In genomic region chr5:135850671-135851070, GRCh38 we compare ENCODE assay signal across 33 cellular contexts. TPM values are rescaled to one million over a fixed set of nuclear protein-coding genes. Genes with fewer than 3 reads are reported as not detected.
"Had no signal": no experiment of that assay in that cellular context is flagged by ENCODE, and none has a peak within 500 bp of the region (broad histone marks: within the 10 kb centered on the region; RNA-seq: fewer than 3 reads in every experiment).

No MANE protein-coding gene starts in this region.

- H3K4me1 ChIP-seq: adrenal gland, ascending aorta, breast epithelium, colonic mucosa, esophagus squamous epithelium had no signal

- H3K4me3 Mint-ChIP-seq: activated B cell treated with CpG ODN at 0.5 μM for 24 hours; activated CD8-positive, alpha-beta T cell treated with anti-CD3 and anti-CD28 coated beads for 36 hours; activated naive CD4-positive, alpha-beta T cell treated with anti-CD3 and anti-CD28 coated beads for 36 hours; activated naive CD4-positive, alpha-beta T cell treated with anti-CD3 and anti-CD28 coated beads, Interleukin-2, amount 50 U/mL, for 24 hours; activated naive CD8-positive, alpha-beta T cell treated with anti-CD3 and anti-CD28 coated beads for 36 hours; activated naive CD8-positive, alpha-beta T cell treated with anti-CD3 and anti-CD28 coated beads, Interleukin-2, amount 50 U/mL, for 24 hours; activated T-cell treated with anti-CD3 and anti-CD28 coated beads, Interleukin-2, amount 50 U/mL, for 4 hours; brain; T-helper 17 cell; T-helper 2 cell treated with Interferon-gamma antibody and Interleukin-4, amounts not matched to agents 5 μg/mL and 100 μg/mL, for 36 hours had no signal

- H3K4me3 ChIP-seq: adrenal gland, ascending aorta, breast epithelium, cardiac muscle cell, colonic mucosa, esophagus squamous epithelium had no signal

- ATAC-seq: activated CD4-positive, CD25-positive, alpha-beta regulatory T cell treated with anti-CD3 and anti-CD28 coated beads, Interleukin-2, amount 50 U/mL, for 24 hours; activated CD8-positive, alpha-beta T cell treated with anti-CD3 and anti-CD28 coated beads for 36 hours; activated naive CD8-positive, alpha-beta T cell treated with anti-CD3 and anti-CD28 coated beads, Interleukin-2, amount 50 U/mL, for 24 hours; T-helper 17 cell had no signal

- H3K27ac ChIP-seq: adrenal gland, ascending aorta, breast epithelium, cardiac muscle cell, colonic mucosa, esophagus squamous epithelium, WERI-Rb-1 had no signal

- H3K9me3 Mint-ChIP-seq: activated B cell treated with CpG ODN at 0.5 μM for 24 hours; activated CD8-positive, alpha-beta T cell treated with anti-CD3 and anti-CD28 coated beads for 36 hours; activated naive CD4-positive, alpha-beta T cell treated with anti-CD3 and anti-CD28 coated beads for 36 hours; activated naive CD4-positive, alpha-beta T cell treated with anti-CD3 and anti-CD28 coated beads, Interleukin-2, amount 50 U/mL, for 24 hours; activated naive CD8-positive, alpha-beta T cell treated with anti-CD3 and anti-CD28 coated beads for 36 hours; activated naive CD8-positive, alpha-beta T cell treated with anti-CD3 and anti-CD28 coated beads, Interleukin-2, amount 50 U/mL, for 24 hours; activated T-cell treated with anti-CD3 and anti-CD28 coated beads, Interleukin-2, amount 50 U/mL, for 4 hours; activated T-helper 2 cell treated with anti-CD3 and anti-CD28 coated beads, Interferon-gamma antibody, Interleukin-2, Interleukin-4, amounts not matched to agents 10 μg/mL and 5 μg/mL and 100 μg/mL, durations not matched to agents 14 hours and 24 hours and 36 hours; T-helper 2 cell treated with Interferon-gamma antibody and Interleukin-4, amounts not matched to agents 5 μg/mL and 100 μg/mL, for 36 hours had no signal

- H3K4me1 Mint-ChIP-seq: activated B cell treated with CpG ODN at 0.5 μM for 24 hours; activated naive CD4-positive, alpha-beta T cell treated with anti-CD3 and anti-CD28 coated beads, Interleukin-2, amount 50 U/mL, for 24 hours; activated naive CD8-positive, alpha-beta T cell treated with anti-CD3 and anti-CD28 coated beads for 36 hours; activated naive CD8-positive, alpha-beta T cell treated with anti-CD3 and anti-CD28 coated beads, Interleukin-2, amount 50 U/mL, for 24 hours; brain; T-helper 17 cell had no signal

- H3K36me3 Mint-ChIP-seq: activated naive CD4-positive, alpha-beta T cell treated with anti-CD3 and anti-CD28 coated beads, Interleukin-2, amount 50 U/mL, for 24 hours; activated naive CD8-positive, alpha-beta T cell treated with anti-CD3 and anti-CD28 coated beads for 36 hours; brain had no signal

- H3K27me3 ChIP-seq: adrenal gland, ascending aorta, breast epithelium, cardiac muscle cell, colonic mucosa, esophagus squamous epithelium had no signal

- H3K36me3 ChIP-seq: adrenal gland, ascending aorta, breast epithelium, cardiac muscle cell, colonic mucosa, esophagus squamous epithelium, WERI-Rb-1 had no signal

- H3K27me3 Mint-ChIP-seq: activated naive CD4-positive, alpha-beta T cell treated with anti-CD3 and anti-CD28 coated beads, Interleukin-2, amount 50 U/mL, for 24 hours; activated naive CD8-positive, alpha-beta T cell treated with anti-CD3 and anti-CD28 coated beads for 36 hours; activated naive CD8-positive, alpha-beta T cell treated with anti-CD3 and anti-CD28 coated beads, Interleukin-2, amount 50 U/mL, for 24 hours had no signal

- DNase-seq: activated B cell treated with CpG ODN at 0.5 μM for 24 hours; activated CD4-positive, alpha-beta T cell treated with anti-CD3 and anti-CD28 coated beads for 48 hours; activated CD4-positive, alpha-beta T cell treated with anti-CD3 and anti-CD28 coated beads, Interleukin-2, amount 50 U/mL, for 1 hour; activated CD4-positive, alpha-beta T cell treated with anti-CD3 and anti-CD28 coated beads, Interleukin-2, amount 50 U/mL, for 48 hours; activated CD8-positive, alpha-beta memory T cell treated with anti-CD3 and anti-CD28 coated beads for 24 hours; activated CD8-positive, alpha-beta T cell treated with anti-CD3 and anti-CD28 coated beads for 36 hours; activated effector memory CD4-positive, alpha-beta T cell treated with anti-CD3 and anti-CD28 coated beads, Interleukin-2, amount 50 U/mL, for 16 hours; activated naive CD4-positive, alpha-beta T cell treated with anti-CD3 and anti-CD28 coated beads for 36 hours; activated naive CD8-positive, alpha-beta T cell treated with anti-CD3 and anti-CD28 coated beads for 36 hours; activated naive CD8-positive, alpha-beta T cell treated with anti-CD3 and anti-CD28 coated beads, Interleukin-2, amount 50 U/mL, for 24 hours; activated T-cell treated with anti-CD3 and anti-CD28 coated beads, Interleukin-2, amount 50 U/mL, for 4 hours; adrenal gland; colonic mucosa; effector memory CD4-positive, alpha-beta T cell; erythroblast; esophagus squamous epithelium; foreskin melanocyte; T-helper 1 cell; T-helper 17 cell; T1000; WERI-Rb-1 had no signal

- H3K9me3 ChIP-seq: adrenal gland, ascending aorta, breast epithelium, colonic mucosa, esophagus squamous epithelium had no signal

- H3K27ac Mint-ChIP-seq: activated B cell treated with CpG ODN at 0.5 μM for 24 hours; activated CD8-positive, alpha-beta T cell treated with anti-CD3 and anti-CD28 coated beads for 36 hours; activated naive CD4-positive, alpha-beta T cell treated with anti-CD3 and anti-CD28 coated beads for 36 hours; activated naive CD4-positive, alpha-beta T cell treated with anti-CD3 and anti-CD28 coated beads, Interleukin-2, amount 50 U/mL, for 24 hours; activated naive CD8-positive, alpha-beta T cell treated with anti-CD3 and anti-CD28 coated beads for 36 hours; activated naive CD8-positive, alpha-beta T cell treated with anti-CD3 and anti-CD28 coated beads, Interleukin-2, amount 50 U/mL, for 24 hours; activated T-helper 2 cell treated with anti-CD3 and anti-CD28 coated beads, Interferon-gamma antibody, Interleukin-2, Interleukin-4, amounts not matched to agents 10 μg/mL and 5 μg/mL and 100 μg/mL, durations not matched to agents 14 hours and 24 hours and 36 hours; brain; T-helper 17 cell; T-helper 2 cell treated with Interferon-gamma antibody and Interleukin-4, amounts not matched to agents 5 μg/mL and 100 μg/mL, for 36 hours had no signal

RNA-seq across cellular contexts. Expression of gene SLC25A48, which starts 16.2 kb away (rescaled TPM):
- total RNA-seq: activated B cell treated with CpG ODN at 0.5 μM for 24 hours; activated CD8-positive, alpha-beta T cell treated with anti-CD3 and anti-CD28 coated beads for 36 hours; activated naive CD4-positive, alpha-beta T cell treated with anti-CD3 and anti-CD28 coated beads for 36 hours; activated naive CD8-positive, alpha-beta T cell treated with anti-CD3 and anti-CD28 coated beads for 36 hours; activated T-cell treated with anti-CD3 and anti-CD28 coated beads, Interleukin-2, amount 50 U/mL, for 4 hours; activated T-helper 2 cell treated with anti-CD3 and anti-CD28 coated beads, Interferon-gamma antibody, Interleukin-2, Interleukin-4, amounts not matched to agents 10 μg/mL and 5 μg/mL and 100 μg/mL, durations not matched to agents 14 hours and 24 hours and 36 hours; adrenal gland; ascending aorta; chondrocyte; dermis microvascular lymphatic vessel endothelial cell; fibroblast of lung; fibroblast of villous mesenchyme; T-helper 17 cell had no signal
- polyA plus RNA-seq: adrenal gland, fibroblast of lung had no signal

RNA-seq across cellular contexts. Expression of gene IL9, which starts 45.0 kb away (rescaled TPM):
- total RNA-seq: activated B cell treated with CpG ODN at 0.5 μM for 24 hours; activated CD8-positive, alpha-beta T cell treated with anti-CD3 and anti-CD28 coated beads for 36 hours; activated naive CD4-positive, alpha-beta T cell treated with anti-CD3 and anti-CD28 coated beads for 36 hours; activated naive CD8-positive, alpha-beta T cell treated with anti-CD3 and anti-CD28 coated beads for 36 hours; adrenal gland; ascending aorta; breast epithelium; cardiac muscle cell; chondrocyte; colonic mucosa; dermis microvascular lymphatic vessel endothelial cell; esophagus squamous epithelium; fibroblast of lung; fibroblast of villous mesenchyme; T-helper 17 cell had no signal
- polyA plus RNA-seq: adrenal gland, cardiac muscle cell, fibroblast of lung had no signal
